ENCODE assay signal across 18 cellular contexts in genomic region chr11:69328231-69328630, GRCh38. TPM values are rescaled to one million over a fixed set of nuclear protein-coding genes. Genes with fewer than 3 reads are reported as not detected.
DNase-seq lines count a peak whose midpoint lies in the region; ATAC-seq, FAIRE-seq and TF ChIP-seq lines count a peak whose summit lies in the region.
"Had no signal": no experiment of that assay in that cellular context is flagged by ENCODE, and none has a peak within 500 bp of the region (broad histone marks: within the 10 kb centered on the region; RNA-seq: fewer than 3 reads in every experiment).

No MANE protein-coding gene starts in this region.

- H4K20me1 ChIP-seq in PC-9 (ENCODE audit: insufficient read depth): peaks cover 75% of the 10 kb centered on the region

- no peak for TF ChIP-seq POLR2A in A549 (IDR thresholded peaks at IDR 0.05; ENCODE audit: low read length)

- no peak for ATAC-seq in A549
- no peak for ATAC-seq in sciatic nerve
- ATAC-seq: PC-3 had no signal

- TF ChIP-seq RAD21 in A549 (conservative IDR thresholded peaks at IDR 0.05 in 1 of 2, IDR thresholded peaks at IDR 0.05 in 1 of 2): no peak

- H3K4me1 ChIP-seq in A549: peaks cover 9% of the 10 kb centered on the region; the same call in 1 of the 3 replicates
- peaks cover 40% of the 10 kb centered on the region for H3K4me1 ChIP-seq in PC-9 (replicated peaks; ENCODE audit: insufficient read depth)
- H3K4me1 ChIP-seq in endodermal cell (ENCODE audit: control insufficient read depth, insufficient read depth, low read length): no peaks in the 10 kb centered on the region

- H3K36me3 ChIP-seq in PC-9 (ENCODE audit: low read depth): peaks cover 67% of the 10 kb centered on the region
- H3K36me3 ChIP-seq in endodermal cell (ENCODE audit: control insufficient read depth, insufficient read depth, low read length): no peaks in the 10 kb centered on the region

- H3K4me3 ChIP-seq in A549: no peak overlapping the region
- no peak overlapping the region for H3K4me3 ChIP-seq in PC-9
- H3K4me3 ChIP-seq in endodermal cell (ENCODE audit: low read length): no peak overlapping the region

- FAIRE-seq in A549 (lab: Jason Lieb, UNC): no peak
- FAIRE-seq: D721Med had no signal

- peaks cover 100% of the 10 kb centered on the region for H3K79me2 ChIP-seq in PC-9 (ENCODE audit: low read depth)

- H2AFZ ChIP-seq in PC-9: no peak overlapping the region

- no peak overlapping the region for H3K27ac Mint-ChIP-seq in endodermal cell
- H3K27ac Mint-ChIP-seq: H9 had no signal

- H3K4me2 ChIP-seq in A549 (no peak overlapping the region), PC-9 (no peak overlapping the region)
- H3K4me2 ChIP-seq: KMS-11 had no signal

- H3K9ac ChIP-seq in endodermal cell (ENCODE audit: extremely low read depth, low read length, poor library complexity, severe bottlenecking): no peak overlapping the region
- H3K9ac ChIP-seq: KMS-11 had no signal

- no peaks in the 10 kb centered on the region; the same call in 2 of the 3 replicates for H3K9me3 ChIP-seq in A549
- H3K9me3 ChIP-seq in PC-9 (ENCODE audit: insufficient read depth, low read depth): no peaks in the 10 kb centered on the region; the same call in 1 of the 2 replicates
- no peaks in the 10 kb centered on the region for H3K9me3 ChIP-seq in endodermal cell (ENCODE audit: control insufficient read depth, low read length)

- no peak for DNase-seq in A549 (ENCODE audit: low read depth in 1 of 2, low spot score in 1 of 2)
- no peak for DNase-seq in PC-9
- DNase-seq in endodermal cell: peak; percentile 17
- peak; percentile 38 for DNase-seq in sciatic nerve (ENCODE audit: low spot score)
- no peak for DNase-seq in HEK293T (ENCODE audit: extremely low spot score)
- DNase-seq in stimulated activated naive CD4-positive, alpha-beta T cell treated with Interleukin-2 at 50 U/mL for 16 hours (lab: John Stamatoyannopoulos, UW): no peak
- DNase-seq in Ammon's horn (ENCODE audit: low spot score): no peak
- DNase-seq: ACHN, DMS79, MV-4-11, NCI-H187 treated with DMSO at 0.1 percent for 48 hours, NCI-H345, NCI-H524 treated with DMSO at 0.1 percent for 48 hours, PC-3 had no signal

- intact Hi-C loops in PC-9 (cut with micrococcal nuclease; ENCODE audit: unreplicated experiment): no loop called here
- intact Hi-C loops in sciatic nerve (cut with DNase I): no loop called here

- POLR2A ChIA-PET in A549 (lab: Yijun Ruan, JAX): no interaction called here
- POLR2A ChIA-PET in PC-9 (lab: Charles Lee; ENCODE audit: unreplicated experiment): no interaction called here
- POLR2A ChIA-PET in HEK293T (lab: Yijun Ruan, JAX): no interaction called here

- no peaks in the 10 kb centered on the region for H3K27me3 Mint-ChIP-seq in endodermal cell (ENCODE audit: insufficient read depth)

- no TSS peak for BruUV-seq in PC-9 (replicated peaks; lab: Mats Ljungman, UMichigan)

- H3K27ac ChIP-seq in A549 (peak overlapping the region; percentile 54 to 81; a peak in 4 of 6 replicates), PC-9 (peak overlapping the region; percentile 35), endodermal cell (ENCODE audit: low read depth, low read length) (no peak overlapping the region)
- H3K27ac ChIP-seq: C4-2B, KMS-11 had no signal

- H3F3A ChIP-seq in PC-9 (ENCODE audit: insufficient read depth, low read depth): peaks cover 72% of the 10 kb centered on the region

- no peaks in the 10 kb centered on the region for H3K36me3 Mint-ChIP-seq in endodermal cell (ENCODE audit: low read depth)

- H3K9me3 Mint-ChIP-seq in endodermal cell: no peaks in the 10 kb centered on the region
- H3K9me3 Mint-ChIP-seq: H9 had no signal

- no peak for TF ChIP-seq CTCF in A549 (IDR thresholded peaks at IDR 0.05)
- TF ChIP-seq CTCF in PC-9 (conservative IDR thresholded peaks at IDR 0.05): no peak
- no peak for TF ChIP-seq CTCF in endodermal cell (conservative IDR thresholded peaks at IDR 0.05)

- TF ChIP-seq EP300 in A549 (IDR thresholded peaks at IDR 0.05): no peak

- CTCF ChIA-PET in A549 (lab: Yijun Ruan, JAX) (interaction anchor here (0.6 to 1.2 kb wide), 4 partner anchors 44 to 627 kb away, joined by 3 read pairs; no protein-coding TSS in a partner anchor), PC-9 (lab: Charles Lee) (no interaction called here), HEK293T (lab: Yijun Ruan, JAX) (no interaction called here)

- WGBS in A549 (ENCODE audit: missing lambda C conversion rate): 94% methylated on average over 8 of the region's 8 CpGs
- whole genome bisulfite sequencing in endodermal cell (ENCODE audit: insufficient coverage in 1 of 2, insufficient read length in 1 of 2), 2 experiments: 85 to 89% methylated on average over 5 to 8 of the region's 8 CpGs

- H3K4me1 Mint-ChIP-seq in endodermal cell: no peaks in the 10 kb centered on the region

- H3K4me3 Mint-ChIP-seq in endodermal cell: no peak overlapping the region
- H3K4me3 Mint-ChIP-seq: H9 had no signal

- H3K9me2 ChIP-seq in PC-9 (ENCODE audit: insufficient read depth): no peaks in the 10 kb centered on the region

- H3K27me3 ChIP-seq in PC-9 (ENCODE audit: insufficient read depth, low read depth) (no peaks in the 10 kb centered on the region), endodermal cell (ENCODE audit: control insufficient read depth, insufficient read depth, low read length, poor library complexity, severe bottlenecking) (no peaks in the 10 kb centered on the region)

TF ChIP-seq in A549, 52 proteins besides CTCF, POLR2A, EP300 and RAD21:
- no peak for TF ChIP-seq RNF2 (IDR thresholded peaks at IDR 0.05; ENCODE audit: borderline replicate concordance, low read depth)
- no peak for TF ChIP-seq SMC3 (IDR thresholded peaks at IDR 0.05)
- TF ChIP-seq NFE2L2 (conservative IDR thresholded peaks at IDR 0.05; ENCODE audit: low read length): no peak
- TF ChIP-seq JUN (IDR thresholded peaks at IDR 0.05): no peak
- no peak for TF ChIP-seq CBX8 (IDR thresholded peaks at IDR 0.05)
- TF ChIP-seq CHD2 (IDR thresholded peaks at IDR 0.05; ENCODE audit: low read length, partially characterized antibody): no peak
- no peak for TF ChIP-seq NR3C1 (IDR thresholded peaks at IDR 0.05)
- no peak for TF ChIP-seq TP53 (CRISPR knock-in tag; IDR thresholded peaks at IDR 0.05)
- TF ChIP-seq ZFP36 (IDR thresholded peaks at IDR 0.05; ENCODE audit: borderline replicate concordance, partially characterized antibody): no peak
- no peak for TF ChIP-seq MAZ (IDR thresholded peaks at IDR 0.05; ENCODE audit: borderline replicate concordance, low read depth, low read length)
- TF ChIP-seq POLR2AphosphoS2 (conservative IDR thresholded peaks at IDR 0.05; ENCODE audit: low read length): no peak
- TF ChIP-seq BHLHE40 (IDR thresholded peaks at IDR 0.05; ENCODE audit: low read depth, low read length): no peak

TF ChIP-seq in HEK293T, 16 proteins besides CTCF, POLR2A, EP300 and RAD21:
- TF ChIP-seq LEF1 (IDR thresholded peaks at IDR 0.05; ENCODE audit: borderline replicate concordance) (no peak), FOXA1 (IDR thresholded peaks at IDR 0.05) (no peak), SUZ12 (IDR thresholded peaks at IDR 0.05) (no peak), ARNT (IDR thresholded peaks at IDR 0.05) (no peak), SP1 (IDR thresholded peaks at IDR 0.05) (no peak), TARDBP (IDR thresholded peaks at IDR 0.05) (no peak), BHLHE40 (IDR thresholded peaks at IDR 0.05; ENCODE audit: borderline replicate concordance) (no peak), CTBP1 (IDR thresholded peaks at IDR 0.05; ENCODE audit: borderline replicate concordance) (no peak), L3MBTL2 (conservative IDR thresholded peaks at IDR 0.05) (no peak), NFRKB (IDR thresholded peaks at IDR 0.05) (no peak), FOXK2 (IDR thresholded peaks at IDR 0.05) (no peak), ELF4 (IDR thresholded peaks at IDR 0.05) (no peak), FOXM1 (IDR thresholded peaks at IDR 0.05; ENCODE audit: borderline replicate concordance) (no peak), HDGF (IDR thresholded peaks at IDR 0.05; ENCODE audit: borderline replicate concordance) (no peak), PKNOX1 (IDR thresholded peaks at IDR 0.05) (no peak), ZNF384 (IDR thresholded peaks at IDR 0.05) (no peak)

RNA-seq across cellular contexts. Expression of gene MYEOV, which starts 34.3 kb away (rescaled TPM):
- polyA plus RNA-seq in A549 (2011; rRNA removed) (102 and 111 TPM in 2 replicates), A549 (2017; fragmentation: RNase III; extraction: RNeasy Plus Mini Kit Qiagen cat#74134 plus additional on column Dnase treatment) (82.2 to 113 TPM (median 92.3 TPM) in 3 replicates)
- polyA plus RNA-seq in A549 (2012; cell fraction: cytosol; rRNA removed): 109 and 120 TPM in 2 replicates
- 106 and 116 TPM in 2 replicates for polyA plus RNA-seq in A549 (2012; cell fraction: nucleus; rRNA removed)
- polyA minus RNA-seq in A549 (2011; rRNA and poly(A)+ RNA removed): 164 and 190 TPM in 2 replicates
- total RNA-seq in PC-9 (2021) (182 and 232 TPM in 2 replicates), endodermal cell (not detected), sciatic nerve (1.2 TPM)
- polyA plus RNA-seq in endodermal cell (2013, experiment 1 of 2): 0.43 TPM
- not detected for polyA plus RNA-seq in endodermal cell (2013, experiment 2 of 2)

Comparison
In these comparisons a context has a peak if more than half of its experiments do, and no peak if none do; other contexts are left out.
1. DNase-seq: peak in endodermal cell (single experiment) and sciatic nerve (single experiment); none in A549 (0 of 2), PC-9 (0 of 2), HEK293T (single experiment), stimulated activated naive CD4-positive, alpha-beta T cell treated with Interleukin-2 at 50 U/mL for 16 hours (single experiment) and Ammon's horn (single experiment).
2. RNA of gene MYEOV, which starts 34.3 kb away (total RNA-seq): 182 to 232 TPM in PC-9; 1.2 TPM in sciatic nerve (single experiment) and not detected in endodermal cell; every median in the first group is over 10 times any median in the second.